Comparison of ENCODE assay signal across 8 cellular contexts in the genomic region with DNA sequence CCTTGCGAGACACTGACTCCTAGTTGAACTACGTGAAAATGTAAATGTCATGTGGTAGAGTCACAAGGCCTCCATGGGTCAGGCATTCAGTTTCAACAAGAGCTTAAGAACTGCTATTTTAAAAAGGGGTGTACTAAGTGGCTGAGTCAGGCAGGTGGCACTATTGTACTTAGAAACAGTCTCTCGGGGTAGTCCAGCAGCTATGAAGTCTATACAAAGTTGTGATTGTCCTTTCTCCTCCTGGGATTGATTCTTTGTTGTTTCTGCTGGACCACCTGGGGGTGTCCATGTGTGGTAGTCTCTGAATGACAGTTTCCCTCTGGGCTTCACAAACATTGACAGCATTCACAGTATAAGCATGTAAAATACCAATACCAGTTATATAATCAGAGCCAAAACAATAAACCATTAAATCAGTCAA. TPM values are rescaled to one million over a fixed set of nuclear protein-coding genes. Genes with fewer than 3 reads are reported as not detected.
DNase-seq lines count a peak whose midpoint lies in the region; ATAC-seq, FAIRE-seq and TF ChIP-seq lines count a peak whose summit lies in the region.

No MANE protein-coding gene starts in this region.

- H3K9ac ChIP-seq in KMS-11 (no peak overlapping the region), endothelial cell of umbilical vein (replicated peaks; ENCODE audit: extremely low read depth, insufficient read depth, low read length) (no peak overlapping the region)

- no peak overlapping the region for H3K4me3 Mint-ChIP-seq in activated CD4-positive, alpha-beta T cell treated with anti-CD3 and anti-CD28 coated beads for 36 hours

- H3K4me1 Mint-ChIP-seq in activated CD4-positive, alpha-beta T cell treated with anti-CD3 and anti-CD28 coated beads for 36 hours: no peaks in the 10 kb centered on the region

- no peaks in the 10 kb centered on the region for H3K9me3 ChIP-seq in endothelial cell of umbilical vein (replicated peaks; ENCODE audit: control insufficient read depth, insufficient read depth, low read length)

- peak; percentile 36 for ATAC-seq in activated CD4-positive, alpha-beta T cell treated with anti-CD3 and anti-CD28 coated beads for 36 hours
- no peak for ATAC-seq in HG03097 (IDR thresholded peaks at IDR 0.05; ENCODE audit: low FRiP score, unreplicated experiment)

- H3K4me1 ChIP-seq in KMS-11 (ENCODE audit: low read depth, poor library complexity, severe bottlenecking) (peaks cover 16% of the 10 kb centered on the region), endothelial cell of umbilical vein (ENCODE audit: control insufficient read depth, extremely low read depth, insufficient read depth, low read length) (peaks cover 9% of the 10 kb centered on the region)

- POLR2A ChIA-PET in activated CD4-positive, alpha-beta T cell treated with anti-CD3 and anti-CD28 coated beads for 36 hours (lab: Charles Lee): no interaction called here
- POLR2A ChIA-PET in RWPE1 (lab: Yijun Ruan, JAX; ENCODE audit: low non-redundant PET): interaction anchor here (0.9 kb wide), 1 partner anchor 33 kb away, joined by 3 read pairs; a partner anchor contains a TSS
- POLR2A ChIA-PET in endothelial cell of umbilical vein (lab: Charles Lee): interaction anchor here (1.0 kb wide), 1 partner anchor 797 kb away, joined by 5 read pairs; no protein-coding TSS in a partner anchor

- BruUV-seq in endothelial cell of umbilical vein (replicated peaks; lab: Mats Ljungman, UMichigan): no TSS peak

- H4K20me1 ChIP-seq in KMS-11 (ENCODE audit: insufficient read depth): no peaks in the 10 kb centered on the region
- H4K20me1 ChIP-seq in endothelial cell of umbilical vein (replicated peaks; ENCODE audit: control insufficient read depth, extremely low read depth, insufficient read depth, low read length): no peaks in the 10 kb centered on the region

- TF ChIP-seq CTCF in KMS-11 (conservative IDR thresholded peaks at IDR 0.05; ENCODE audit: low read depth, low read length): peak; percentile 68
- peak; percentile 46 for TF ChIP-seq CTCF in RWPE1 (conservative IDR thresholded peaks at IDR 0.05; ENCODE audit: low read depth)
- peak; percentile 70 to 71 for TF ChIP-seq CTCF in endothelial cell of umbilical vein (IDR thresholded peaks at IDR 0.05; ENCODE audit: extremely low read depth in 1 of 2, insufficient read depth in 1 of 2, low read depth in 1 of 2, low read length in 2 of 2)

- H3K36me3 ChIP-seq in H7 (replicated peaks; ENCODE audit: control insufficient read depth, insufficient read depth, low read length): peaks cover 8% of the 10 kb centered on the region
- H3K36me3 ChIP-seq in KMS-11 (ENCODE audit: insufficient read depth): no peaks in the 10 kb centered on the region
- no peaks in the 10 kb centered on the region for H3K36me3 ChIP-seq in endothelial cell of umbilical vein (ENCODE audit: control insufficient read depth in 2 of 2, extremely low read depth in 1 of 2, insufficient read depth in 2 of 2, low read length in 2 of 2)

- H2AFZ ChIP-seq in KMS-11 (ENCODE audit: low read depth) (no peak overlapping the region), endothelial cell of umbilical vein (ENCODE audit: low read depth, low read length) (no peak overlapping the region)

- FAIRE-seq in endothelial cell of umbilical vein (lab: Jason Lieb, UNC): peak; percentile 71

- H3K27ac ChIP-seq in KMS-11 (no peak overlapping the region), RWPE1 (no peak overlapping the region), endothelial cell of umbilical vein (ENCODE audit: insufficient read depth, low read depth, low read length) (no peak overlapping the region)

- no peaks in the 10 kb centered on the region for H3K9me1 ChIP-seq in endothelial cell of umbilical vein (replicated peaks; ENCODE audit: control insufficient read depth, extremely low read depth, insufficient read depth, low read length)

- CTCF ChIA-PET in activated CD4-positive, alpha-beta T cell treated with anti-CD3 and anti-CD28 coated beads for 36 hours (lab: Charles Lee): interaction anchor here (0.6 to 1.5 kb wide), 11 partner anchors 8 to 938 kb away, joined by 3 to 5 read pairs (median 3); no protein-coding TSS in a partner anchor
- CTCF ChIA-PET in RWPE1 (lab: Yijun Ruan, JAX): interaction anchor here (0.6 to 1.1 kb wide), 5 partner anchors 14 to 938 kb away, joined by 3 to 6 read pairs (median 3); no protein-coding TSS in a partner anchor
- CTCF ChIA-PET in endothelial cell of umbilical vein (lab: Charles Lee): interaction anchor here (0.5 to 8.9 kb wide), 74 partner anchors 9 to 1089 kb away, joined by 3 to 400 read pairs (median 4); a partner anchor contains a TSS

- dilution Hi-C loops in endothelial cell of umbilical vein (cut with MboI; ENCODE audit: extremely low pct_ligation_motif_present, low sequenced_read_pairs): no loop called here

- H3K36me3 Mint-ChIP-seq in activated CD4-positive, alpha-beta T cell treated with anti-CD3 and anti-CD28 coated beads for 36 hours (ENCODE audit: low read depth): no peaks in the 10 kb centered on the region

- no peak overlapping the region for H3K27ac Mint-ChIP-seq in activated CD4-positive, alpha-beta T cell treated with anti-CD3 and anti-CD28 coated beads for 36 hours

- H3K27me3 Mint-ChIP-seq in activated CD4-positive, alpha-beta T cell treated with anti-CD3 and anti-CD28 coated beads for 36 hours: no peaks in the 10 kb centered on the region

- intact Hi-C loops in activated CD4-positive, alpha-beta T cell treated with anti-CD3 and anti-CD28 coated beads for 36 hours (cut with DNase I, micrococcal nuclease): loop anchor here (1.0 to 5.0 kb wide), 3 partner anchors 797 to 938 kb away; no protein-coding TSS in a partner anchor
- intact Hi-C loops in endothelial cell of umbilical vein (cut with micrococcal nuclease): loop anchor here (1.0 to 2.0 kb wide), 5 partner anchors 56 to 1009 kb away; no protein-coding TSS in a partner anchor

- peaks cover 4% of the 10 kb centered on the region for H3K9me3 Mint-ChIP-seq in activated CD4-positive, alpha-beta T cell treated with anti-CD3 and anti-CD28 coated beads for 36 hours (ENCODE audit: low read depth)

- no peaks in the 10 kb centered on the region for H3K27me3 ChIP-seq in H7 (ENCODE audit: control insufficient read depth, insufficient read depth, low read length)
- H3K27me3 ChIP-seq in KMS-11 (ENCODE audit: insufficient read depth, low read depth): no peaks in the 10 kb centered on the region
- H3K27me3 ChIP-seq in endothelial cell of umbilical vein (ENCODE audit: control insufficient read depth in 2 of 2, insufficient read depth in 2 of 2, low read length in 2 of 2): no peaks in the 10 kb centered on the region

- peak; percentile 19 for DNase-seq in activated CD4-positive, alpha-beta T cell treated with anti-CD3 and anti-CD28 coated beads for 36 hours
- DNase-seq in activated CD4-positive, alpha-beta T cell treated with anti-CD3 and anti-CD28 coated beads for 4 hours: no peak
- peak; percentile 52 for DNase-seq in H7
- peak; percentile 50 for DNase-seq in RWPE1 (ENCODE audit: low spot score)
- peak; percentile 77 for DNase-seq in endothelial cell of umbilical vein (ENCODE audit: low read depth, low spot score)
- peak; percentile 75 for DNase-seq in myocyte (ENCODE audit: low read depth)

- H3K4me3 ChIP-seq in H7 (ENCODE audit: insufficient read depth, low read depth, low read length) (no peak overlapping the region), KMS-11 (IDR thresholded peaks at IDR 0.05; ENCODE audit: insufficient read depth, low read depth, low read length) (no peak overlapping the region), endothelial cell of umbilical vein (replicated peaks in 1 of 3; ENCODE audit: insufficient read depth in 1 of 3, low read depth in 1 of 3, low read length in 3 of 3) (no peak overlapping the region)

- no peak for TF ChIP-seq POLR2A in endothelial cell of umbilical vein (IDR thresholded peaks at IDR 0.05; ENCODE audit: low read depth, low read length)

- no peak overlapping the region for H3K4me2 ChIP-seq in KMS-11
- no peak overlapping the region for H3K4me2 ChIP-seq in endothelial cell of umbilical vein (ENCODE audit: insufficient read depth, low read length)

- H3K79me2 ChIP-seq in KMS-11 (ENCODE audit: insufficient read depth, low read depth) (no peaks in the 10 kb centered on the region), endothelial cell of umbilical vein (ENCODE audit: control insufficient read depth, insufficient read depth, low read length) (no peaks in the 10 kb centered on the region)

TF ChIP-seq in endothelial cell of umbilical vein, 7 proteins besides CTCF, POLR2A, EP300 and RAD21:
- no peak for TF ChIP-seq MYC (IDR thresholded peaks at IDR 0.05; ENCODE audit: low read depth, low read length)

RNA-seq across cellular contexts. Expression of a gene that starts 33.0 kb away (rescaled TPM):
- under 1 TPM; 0.18 to 0.34 TPM for total RNA-seq in activated CD4-positive, alpha-beta T cell treated with anti-CD3 and anti-CD28 coated beads for 36 hours
- 14.5 and 28.0 TPM in 2 replicates for total RNA-seq in H7 (2014; rRNA removed; shearing (Covaris generic))
- total RNA-seq in endothelial cell of umbilical vein (25.1 and 25.7 TPM in 2 replicates), myocyte (27.9 and 29.0 TPM in 2 replicates)
- 4.2 and 4.6 TPM in 2 replicates for polyA plus RNA-seq in endothelial cell of umbilical vein
- polyA plus RNA-seq in endothelial cell of umbilical vein (2011; cell fraction: cytosol; rRNA removed): 5.4 and 5.9 TPM in 2 replicates
- 25.1 and 31.9 TPM in 2 replicates for polyA plus RNA-seq in endothelial cell of umbilical vein (2011; cell fraction: nucleus; rRNA removed)
- polyA plus RNA-seq in endothelial cell of umbilical vein (2012): 12.2 and 14.5 TPM in 2 replicates
- 24.9 and 28.4 TPM in 2 replicates for polyA minus RNA-seq in endothelial cell of umbilical vein
- 12.7 TPM for polyA minus RNA-seq in endothelial cell of umbilical vein (2011; cell fraction: cytosol; rRNA and poly(A)+ RNA removed)
- polyA minus RNA-seq in endothelial cell of umbilical vein (2011; cell fraction: nucleus; rRNA and poly(A)+ RNA removed): 75.4 and 77.2 TPM in 2 replicates
- 9.6 TPM for polyA plus RNA-seq in myocyte (2012)

Comparison
In these comparisons a context has a peak if more than half of its experiments do, and no peak if none do; other contexts are left out.
1. DNase-seq: peak in activated CD4-positive, alpha-beta T cell treated with anti-CD3 and anti-CD28 coated beads for 36 hours (single experiment), H7 (single experiment), RWPE1 (single experiment), endothelial cell of umbilical vein (single experiment) and myocyte (single experiment); none in activated CD4-positive, alpha-beta T cell treated with anti-CD3 and anti-CD28 coated beads for 4 hours (0 of 2).
2. RNA of a gene that starts 33.0 kb away (total RNA-seq): 27.9 to 29.0 TPM in myocyte, 25.1 to 25.7 TPM in endothelial cell of umbilical vein and 14.5 to 28.0 TPM in H7; 0.18 to 0.34 TPM in activated CD4-positive, alpha-beta T cell treated with anti-CD3 and anti-CD28 coated beads for 36 hours; every median in the first group is over 10 times any median in the second.
3. Peak in every context shown above with its lines, with median percentiles within 50 percentile points of each other: CTCF ChIP-seq.